Comparison of ENCODE assay signal across 8 cellular contexts in the genomic region with DNA sequence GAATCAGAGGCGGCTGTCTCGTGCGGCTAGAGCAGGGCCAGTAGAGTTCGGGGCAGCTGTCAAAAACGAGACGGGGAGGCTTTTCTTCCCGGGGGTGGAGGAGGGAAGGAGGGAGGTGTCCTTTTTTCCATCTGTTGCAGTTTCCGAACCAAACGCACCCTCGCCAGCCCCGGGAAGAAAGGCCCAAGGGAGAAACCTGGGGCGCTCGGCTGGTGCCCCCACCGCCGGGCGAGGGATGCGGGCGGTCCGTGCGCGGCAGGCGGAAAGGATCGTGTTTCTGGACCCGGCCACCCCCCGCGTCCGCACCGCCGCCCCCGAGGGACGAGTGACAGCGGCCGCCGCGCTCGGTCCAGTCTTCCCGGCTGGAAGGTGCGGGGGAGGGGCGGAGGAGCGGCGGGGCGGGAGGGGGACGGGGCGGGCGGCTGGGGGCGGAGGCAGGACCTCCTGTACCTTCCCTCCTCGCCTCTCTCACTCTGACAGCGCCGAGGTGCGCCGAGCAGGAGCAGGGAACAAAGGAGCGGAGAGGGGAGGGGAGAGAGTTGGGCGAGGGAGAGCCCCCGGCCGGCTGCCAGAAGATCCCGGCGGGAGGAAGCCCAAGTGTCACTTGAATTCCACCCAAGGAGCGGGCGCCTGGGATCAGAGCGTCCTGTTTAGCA. TPM values are rescaled to one million over a fixed set of nuclear protein-coding genes. Genes with fewer than 3 reads are reported as not detected.
DNase-seq lines count a peak whose midpoint lies in the region; ATAC-seq and TF ChIP-seq lines count a peak whose summit lies in the region.

A gene (plus strand): TSS at position 471 of the 656 bp plus-strand sequence. CDS start 318 bp downstream, outside the sequence.

- ATAC-seq in HCT116 (peak; percentile 56), GM21825 (IDR thresholded peaks at IDR 0.05; ENCODE audit: unreplicated experiment) (no peak)
- peak in 1 of 2 donors; percentile 7 for ATAC-seq in naive thymus-derived CD8-positive, alpha-beta T cell

- peak within 1 kb of the TSS; percentile 100 for H3K27ac Mint-ChIP-seq in CD14-positive monocyte
- peak within 1 kb of the TSS; percentile 99 to 100 (median 100) for H3K27ac Mint-ChIP-seq in naive thymus-derived CD8-positive, alpha-beta T cell

- H3K27me3 ChIP-seq in HCT116 (ENCODE audit: insufficient read depth, low read length) (no peaks in the 10 kb centered on the region), OCI-LY1 (ENCODE audit: insufficient read depth, low read length) (no peaks in the 10 kb centered on the region), testis (no peaks in the 10 kb centered on the region)

- no peak for TF ChIP-seq CTCF in CD14-positive monocyte (IDR thresholded peaks at IDR 0.05)
- TF ChIP-seq CTCF in HCT116 (IDR thresholded peaks at IDR 0.05 in 2 of 3, conservative IDR thresholded peaks at IDR 0.05 in 1 of 3; ENCODE audit: borderline replicate concordance in 1 of 3, insufficient read depth in 1 of 3, low read depth in 2 of 3, low read length in 2 of 3), result no peak
- no peak for TF ChIP-seq CTCF in OCI-LY1 (IDR thresholded peaks at IDR 0.05; ENCODE audit: low read length)
- TF ChIP-seq CTCF in fibroblast of pulmonary artery (IDR thresholded peaks at IDR 0.05; ENCODE audit: low read length, missing control alignments), result no peak
- no peak for TF ChIP-seq CTCF in testis (IDR thresholded peaks at IDR 0.05)

- peak within 1 kb of the TSS; percentile 93 to 94 for H3K4me3 Mint-ChIP-seq in CD14-positive monocyte
- H3K4me3 Mint-ChIP-seq in naive thymus-derived CD8-positive, alpha-beta T cell, result peak within 1 kb of the TSS; percentile 92 to 99 (median 97)

- no peaks in the 10 kb centered on the region for H3F3A ChIP-seq in OCI-LY1 (ENCODE audit: insufficient read depth, low read length)

- peak; percentile 54 for TF ChIP-seq POLR2A in HCT116 (IDR thresholded peaks at IDR 0.05; ENCODE audit: borderline replicate concordance, extremely low read depth, insufficient read depth, insufficient read length)
- TF ChIP-seq POLR2A in testis (IDR thresholded peaks at IDR 0.05), result no peak

- POLR2A ChIA-PET in HCT116 (lab: Charles Lee), result interaction anchor here (0.7 to 1.6 kb wide), 4 partner anchors 153 to 216 kb away, joined by 3 to 10 read pairs (median 6); no protein-coding TSS in a partner anchor
- POLR2A ChIA-PET in naive thymus-derived CD8-positive, alpha-beta T cell (lab: Charles Lee), result interaction anchor here (0.5 to 8.3 kb wide), 19 partner anchors 9 to 879 kb away, joined by 3 to 112 read pairs (median 4); a partner anchor contains a TSS

- peak within 1 kb of the TSS; percentile 78 to 85 for H3K4me3 ChIP-seq in HCT116 (replicated peaks in 1 of 2; ENCODE audit: low read depth in 1 of 2, low read length in 2 of 2)
- peak within 1 kb of the TSS; percentile 73 for H3K4me3 ChIP-seq in OCI-LY1 (ENCODE audit: low read depth, low read length, poor library complexity, severe bottlenecking)
- peak within 1 kb of the TSS; percentile 83 for H3K4me3 ChIP-seq in fibroblast of pulmonary artery (replicated peaks; ENCODE audit: low read depth, low read length)
- H3K4me3 ChIP-seq in testis, result peak within 1 kb of the TSS; percentile 80 to 96

- H3K27ac ChIP-seq in HCT116 (ENCODE audit: low read depth, low read length) (peak within 1 kb of the TSS; percentile 90), OCI-LY1 (ENCODE audit: low read depth, low read length, poor library complexity, severe bottlenecking) (peak within 1 kb of the TSS; percentile 88), testis (peak within 1 kb of the TSS; percentile 97 to 98)

- no TSS peak for BruUV-seq in HCT116 (replicated peaks; lab: Mats Ljungman, UMichigan)

- no peak within 1 kb of the TSS for H2AFZ ChIP-seq in HCT116 (ENCODE audit: low read depth, low read length, poor library complexity, severe bottlenecking)
- no peak within 1 kb of the TSS for H2AFZ ChIP-seq in OCI-LY1 (ENCODE audit: low read length)

- peaks cover 0 to 4% (median 2%) of the 10 kb centered on the region in 3 donors for H3K27me3 Mint-ChIP-seq in CD14-positive monocyte (ENCODE audit: low read depth in 3 of 3)
- peaks cover 0 to 3% (median 0%) of the 10 kb centered on the region in 5 donors for H3K27me3 Mint-ChIP-seq in naive thymus-derived CD8-positive, alpha-beta T cell

- H3K9me3 Mint-ChIP-seq in CD14-positive monocyte, result peaks cover 0 to 3% (median 0%) of the 10 kb centered on the region in 7 donors
- H3K9me3 Mint-ChIP-seq in naive thymus-derived CD8-positive, alpha-beta T cell, result no peaks in the 10 kb centered on the region

- H3K9me2 ChIP-seq in HCT116 (ENCODE audit: insufficient read depth) (no peaks in the 10 kb centered on the region), OCI-LY1 (ENCODE audit: low read depth, low read length) (no peaks in the 10 kb centered on the region)

- H3K9ac ChIP-seq in HCT116 (ENCODE audit: low read length) (peak within 1 kb of the TSS; percentile 79), OCI-LY1 (ENCODE audit: low read length) (peak within 1 kb of the TSS; percentile 75)

- 0 to 1% methylated on average over 3 to 56 of the region's 60 CpGs for WGBS in testis, 2 donors

- H3K79me2 ChIP-seq in HCT116 (ENCODE audit: insufficient read depth, low read length) (peaks cover 68% of the 10 kb centered on the region), OCI-LY1 (ENCODE audit: insufficient read depth, low read length) (no peaks in the 10 kb centered on the region)

- H3K4me2 ChIP-seq in HCT116 (ENCODE audit: low read length), result peak within 1 kb of the TSS; percentile 87
- H3K4me2 ChIP-seq in OCI-LY1 (ENCODE audit: low read length), result peak within 1 kb of the TSS; percentile 94

- CTCF ChIA-PET in HCT116 (lab: Charles Lee), result interaction anchor here (0.5 kb wide), 1 partner anchor 144 kb away, joined by 6 read pairs; no protein-coding TSS in a partner anchor

- H4K20me1 ChIP-seq in HCT116 (ENCODE audit: insufficient read depth) (peaks cover 4% of the 10 kb centered on the region; the same call in 1 of the 2 replicates), OCI-LY1 (ENCODE audit: insufficient read depth, low read length) (no peaks in the 10 kb centered on the region)

- intact Hi-C loops in CD14-positive monocyte (cut with micrococcal nuclease), result loop anchor here (2.0 to 10.0 kb wide), 12 partner anchors 145 to 795 kb away; a partner anchor contains a TSS
- intact Hi-C loops in HCT116 (cut with micrococcal nuclease), result loop anchor here (1.0 to 10.0 kb wide), 6 partner anchors 65 to 216 kb away; a partner anchor contains a TSS
- intact Hi-C loops in testis (cut with DNase I; ENCODE audit: low total_unique reads), result loop anchor here (5.0 to 10.0 kb wide), 2 partner anchors 147 to 165 kb away; no protein-coding TSS in a partner anchor

- peaks cover 0 to 22% of the 10 kb centered on the region in 2 experiments; a peak in 2 of 4 replicates for H3K36me3 ChIP-seq in HCT116 (ENCODE audit: control insufficient read depth in 1 of 2, insufficient read depth in 2 of 2, low read length in 2 of 2)
- H3K36me3 ChIP-seq in OCI-LY1 (ENCODE audit: insufficient read depth, low read length), result no peaks in the 10 kb centered on the region
- no peaks in the 10 kb centered on the region for H3K36me3 ChIP-seq in testis (ENCODE audit: low read depth, missing control alignments)

- RAD21 ChIA-PET in HCT116 (lab: Charles Lee; ENCODE audit: low non-redundant PET in 1 of 2, low total read pairs in 2 of 2, uncharacterized antibody in 2 of 2, unreplicated experiment in 2 of 2), result no interaction called here

- H3K9me3 ChIP-seq in HCT116 (ENCODE audit: control insufficient read depth in 1 of 2, insufficient read depth in 1 of 2, low read depth in 1 of 2, low read length in 2 of 2) (no peaks in the 10 kb centered on the region), OCI-LY1 (ENCODE audit: low read length) (no peaks in the 10 kb centered on the region), testis (no peaks in the 10 kb centered on the region)

- TF ChIP-seq RAD21 in HCT116 (IDR thresholded peaks at IDR 0.05; ENCODE audit: low read depth), result no peak

- peaks cover 42% of the 10 kb centered on the region for H3K4me1 Mint-ChIP-seq in CD14-positive monocyte
- peaks cover 16 to 53% (median 41%) of the 10 kb centered on the region in 4 donors for H3K4me1 Mint-ChIP-seq in naive thymus-derived CD8-positive, alpha-beta T cell

- DNase-seq in CD14-positive monocyte (ENCODE audit: low spot score) (peak; percentile 63), HCT116 (ENCODE audit: low read depth, low spot score) (peak; percentile 70), fibroblast of pulmonary artery (ENCODE audit: low read depth) (peak; percentile 92), testis (peak; percentile 87)
- DNase-seq in activated effector memory CD4-positive, alpha-beta T cell treated with anti-CD3 and anti-CD28 coated beads, Interleukin-2, amount 50 U/mL, for 16 hours, result peak; percentile 82
- peak in 6 of 10 donors; percentile 27 to 74 (median 39) for DNase-seq in naive thymus-derived CD8-positive, alpha-beta T cell

- H3K36me3 Mint-ChIP-seq in CD14-positive monocyte, result no peaks in the 10 kb centered on the region
- H3K36me3 Mint-ChIP-seq in naive thymus-derived CD8-positive, alpha-beta T cell, result no peaks in the 10 kb centered on the region

- H3K4me1 ChIP-seq in HCT116 (ENCODE audit: control insufficient read depth in 1 of 2, insufficient read depth in 2 of 2, low read length in 2 of 2) (peaks cover 34 to 60% of the 10 kb centered on the region in 2 experiments), OCI-LY1 (ENCODE audit: insufficient read depth, low read length, severe bottlenecking) (peaks cover 34% of the 10 kb centered on the region), testis (peaks cover 20% of the 10 kb centered on the region)

TF ChIP-seq in HCT116, 20 proteins besides CTCF, POLR2A, EP300 and RAD21:
- TF ChIP-seq SP1 (IDR thresholded peaks at IDR 0.05; ENCODE audit: low read depth) (no peak), POLR2AphosphoS5 (IDR thresholded peaks at IDR 0.05; ENCODE audit: low read depth, low read length) (peak; percentile 86), ZFX (IDR thresholded peaks at IDR 0.05) (no peak), ZNF274 (IDR thresholded peaks at IDR 0.05; ENCODE audit: low read depth, low read length) (no peak), JUND (IDR thresholded peaks at IDR 0.05) (no peak), CBX3 (IDR thresholded peaks at IDR 0.05; ENCODE audit: low read depth) (no peak), YY1 (IDR thresholded peaks at IDR 0.05; ENCODE audit: extremely low read depth, insufficient replicate concordance, low read depth, low read length) (no peak)

RNA-seq across cellular contexts. Expression of the gene that starts here (rescaled TPM):
- polyA plus RNA-seq in CD14-positive monocyte (10 to 100 TPM; 32.2 to 39.8 TPM), testis (ENCODE audit: insufficient read depth, low read depth, low replicate concordance) (56.1 TPM)
- total RNA-seq in HCT116 (2021; ENCODE audit: unreplicated experiment) (242 TPM), testis (100 to 1,000 TPM in 1 of 2 donors, 10 to 100 TPM in 1; 66.6 to 117 TPM)
- 199 and 245 TPM in 2 replicates for polyA plus RNA-seq in HCT116 (2012)
- 10 to 100 TPM; 80.1 to 83.6 TPM for total RNA-seq in naive thymus-derived CD8-positive, alpha-beta T cell
- polyA plus RNA-seq in naive thymus-derived CD8-positive, alpha-beta T cell, result 10 to 100 TPM; 17.4 to 39.7 (median 31.6) TPM

Comparison
In these comparisons a context has a peak if more than half of its experiments do, and no peak if none do; other contexts are left out.
1. DNase-seq: peak in every context shown above with its lines; median percentile 92 in fibroblast of pulmonary artery; 87 in testis; 82 in activated effector memory CD4-positive, alpha-beta T cell treated with anti-CD3 and anti-CD28 coated beads, Interleukin-2, amount 50 U/mL, for 16 hours; 70 in HCT116; 63 in CD14-positive monocyte; 39 in naive thymus-derived CD8-positive, alpha-beta T cell.